1 cellular context compared by ENCODE assay signal in genomic region chr9:126531591-126531990, GRCh38.
TF ChIP-seq lines count a peak whose summit lies in the region.

No MANE protein-coding gene starts in this region.

TF ChIP-seq in WTC11, 78 proteins besides CTCF, POLR2A, EP300 and RAD21 (continued from another document):
- TF ChIP-seq, protein P1, sequence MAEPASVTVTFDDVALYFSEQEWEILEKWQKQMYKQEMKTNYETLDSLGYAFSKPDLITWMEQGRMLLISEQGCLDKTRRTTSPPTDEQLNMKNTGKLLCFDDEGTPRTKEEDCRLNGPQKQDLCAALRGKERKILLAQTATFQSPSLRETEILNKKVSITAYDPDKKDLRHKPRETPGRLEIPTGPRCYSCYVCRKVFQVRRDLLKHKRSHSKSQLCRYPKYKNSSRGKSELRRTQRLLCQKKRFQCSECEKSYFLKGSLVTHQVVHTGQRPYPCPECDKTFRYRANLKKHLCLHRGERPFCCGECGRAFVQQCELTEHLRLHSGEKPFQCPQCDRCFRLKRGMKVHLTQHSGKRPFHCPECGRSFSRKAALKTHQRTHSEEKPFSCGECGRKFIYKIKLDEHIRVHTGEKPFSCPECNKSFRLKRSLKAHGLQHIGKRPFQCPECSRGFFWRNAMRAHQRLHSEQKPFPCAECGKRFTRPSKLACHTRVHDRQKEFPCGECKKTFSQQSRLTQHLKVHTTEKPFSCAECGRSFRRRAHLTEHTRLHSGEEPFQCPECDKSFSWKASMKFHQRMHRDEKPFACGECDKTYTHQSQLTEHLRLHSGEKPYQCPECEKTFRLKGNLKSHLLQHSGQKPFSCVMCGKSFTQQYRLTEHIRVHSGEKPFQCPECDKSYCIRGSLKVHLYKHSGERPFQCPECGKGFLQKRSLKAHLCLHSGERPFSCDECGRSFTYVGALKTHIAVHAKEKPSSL (CRISPR knock-in tag; conservative IDR thresholded peaks at IDR 0.05): no peak
- no peak for TF ChIP-seq FOXJ3 (CRISPR knock-in tag; IDR thresholded peaks at IDR 0.05; ENCODE audit: borderline replicate concordance)
- no peak for TF ChIP-seq ETV6 (CRISPR knock-in tag; IDR thresholded peaks at IDR 0.05)
- TF ChIP-seq ZNF512 (CRISPR knock-in tag; IDR thresholded peaks at IDR 0.05; ENCODE audit: borderline replicate concordance): no peak
- TF ChIP-seq NR3C1 (CRISPR knock-in tag; conservative IDR thresholded peaks at IDR 0.05; ENCODE audit: low read depth): no peak
- TF ChIP-seq STAT6 (CRISPR knock-in tag; conservative IDR thresholded peaks at IDR 0.05; ENCODE audit: low read depth): no peak
- no peak for TF ChIP-seq ZNF396 (CRISPR knock-in tag; IDR thresholded peaks at IDR 0.05; ENCODE audit: borderline replicate concordance)
